In genomic region chr4:38730830-38731646, GRCh38 we compare ENCODE assay signal across 8 cellular contexts. TPM values are rescaled to one million over a fixed set of nuclear protein-coding genes. Genes with fewer than 3 reads are reported as not detected.
DNase-seq lines count a peak whose midpoint lies in the region; ATAC-seq, FAIRE-seq and TF ChIP-seq lines count a peak whose summit lies in the region.

No MANE protein-coding gene starts in this region.

- FAIRE-seq in bronchial epithelial cell (lab: Jason Lieb, UNC), result no peak

- peak overlapping the region; percentile 48 for H3K4me3 Mint-ChIP-seq in activated B cell treated with CpG ODN at 0.5 μM for 24 hours

- no peaks in the 10 kb centered on the region for H3K36me3 Mint-ChIP-seq in activated B cell treated with CpG ODN at 0.5 μM for 24 hours (ENCODE audit: low read depth)

- peaks cover 6% of the 10 kb centered on the region for H3K9me3 Mint-ChIP-seq in activated B cell treated with CpG ODN at 0.5 μM for 24 hours

- H3K27ac Mint-ChIP-seq in activated B cell treated with CpG ODN at 0.5 μM for 24 hours, result peak overlapping the region; percentile 65

- TF ChIP-seq CTCF in activated B cell treated with CpG ODN at 0.5 μM for 24 hours (IDR thresholded peaks at IDR 0.05) (no peak), bronchial epithelial cell (IDR thresholded peaks at IDR 0.05; ENCODE audit: insufficient read depth, low read length, severe bottlenecking) (peak; percentile 94), kidney epithelial cell (IDR thresholded peaks at IDR 0.05; ENCODE audit: insufficient read depth, low read length, poor library complexity, severe bottlenecking) (peak; percentile 96)

- H3K27me3 ChIP-seq in bronchial epithelial cell (ENCODE audit: control insufficient read depth, insufficient read depth, low read length) (no peaks in the 10 kb centered on the region), kidney epithelial cell (ENCODE audit: control insufficient read depth, insufficient read depth, low read length) (no peaks in the 10 kb centered on the region)

- H3K27me3 Mint-ChIP-seq in activated B cell treated with CpG ODN at 0.5 μM for 24 hours, result no peaks in the 10 kb centered on the region

- H3K4me3 ChIP-seq in bronchial epithelial cell (ENCODE audit: low read depth, low read length) (no peak overlapping the region), kidney epithelial cell (ENCODE audit: low read depth, low read length) (no peak overlapping the region)

- peaks cover 31% of the 10 kb centered on the region for H3K4me1 Mint-ChIP-seq in activated B cell treated with CpG ODN at 0.5 μM for 24 hours

- POLR2A ChIA-PET in activated B cell treated with CpG ODN at 0.5 μM for 24 hours (lab: Charles Lee), result interaction anchor here (0.6 to 1.2 kb wide), 9 partner anchors 30 to 636 kb away, joined by 3 to 9 read pairs (median 3); partner anchors contain the start of gene TLR10

- DNase-seq in A172 (ENCODE audit: low spot score) (peak; percentile 61), NCI-H187 (lab: John Stamatoyannopoulos, UW) (peak; percentile 43 to 44), activated B cell treated with CpG ODN at 0.5 μM for 24 hours (peak; percentile 74), bronchial epithelial cell (ENCODE audit: low read depth) (peak; percentile 62), kidney epithelial cell (ENCODE audit: low read depth) (peak; percentile 71)
- DNase-seq in stimulated activated CD4-positive, alpha-beta T cell treated with anti-CD3 and anti-CD28 coated beads, Interleukin-2, amount 100 ng/mL, for 4 hours (ENCODE audit: low read depth), result peak; percentile 70

- ATAC-seq in GM18499 (IDR thresholded peaks at IDR 0.05; ENCODE audit: insufficient read depth, unreplicated experiment) (peak; percentile 80), HG02884 (IDR thresholded peaks at IDR 0.05; ENCODE audit: unreplicated experiment) (peak; percentile 87), activated B cell treated with CpG ODN at 0.5 μM for 24 hours (ENCODE audit: low read depth) (peak; percentile 89)

- CTCF ChIA-PET in activated B cell treated with CpG ODN at 0.5 μM for 24 hours (lab: Charles Lee), result interaction anchor here (0.7 to 5.6 kb wide), 14 partner anchors 11 to 662 kb away, joined by 3 to 92 read pairs (median 4); partner anchors contain the start of gene TLR10

- intact Hi-C loops in activated B cell treated with CpG ODN at 0.5 μM for 24 hours (cut with micrococcal nuclease), result loop anchor here (1.0 to 5.0 kb wide), 8 partner anchors 30 to 1129 kb away; partner anchors contain the start of gene TLR1

- no peaks in the 10 kb centered on the region for H3K36me3 ChIP-seq in bronchial epithelial cell (ENCODE audit: control insufficient read depth, insufficient read depth, low read length)
- no peaks in the 10 kb centered on the region for H3K36me3 ChIP-seq in kidney epithelial cell (ENCODE audit: control insufficient read depth, insufficient read depth, low read length)

RNA-seq across cellular contexts. Expression of gene TLR10, which starts 51.8 kb away (rescaled TPM):
- total RNA-seq in A172 (2014; rRNA removed; shearing (Covaris generic)), result not detected in 2 replicates
- total RNA-seq in activated B cell treated with CpG ODN at 0.5 μM for 24 hours, result 92.0 and 107 TPM in 2 replicates
- not detected in 2 replicates for total RNA-seq in bronchial epithelial cell
- not detected in 2 replicates for total RNA-seq in kidney epithelial cell

Comparison
In these comparisons a context has a peak if more than half of its experiments do, and no peak if none do; other contexts are left out.
1. RNA of gene TLR10, which starts 51.8 kb away (total RNA-seq): 92.0 to 107 TPM in activated B cell treated with CpG ODN at 0.5 μM for 24 hours; not detected in A172, not detected in bronchial epithelial cell and not detected in kidney epithelial cell; every median in the first group is over 10 times any median in the second.
2. Peak in every context shown above with its lines, with median percentiles within 50 percentile points of each other: DNase-seq and ATAC-seq.